8 cellular contexts compared by ENCODE assay signal in genomic region chr9:16133556-16134227, GRCh38.
DNase-seq lines count a peak whose midpoint lies in the region; ATAC-seq, FAIRE-seq and TF ChIP-seq lines count a peak whose summit lies in the region.

No MANE protein-coding gene starts in this region.

- H2AFZ ChIP-seq in neural cell (ENCODE audit: low read depth, low read length), result no peak overlapping the region

- H3K9me3 ChIP-seq in neural cell (ENCODE audit: low read length), result peaks cover 5% of the 10 kb centered on the region

- H3K36me3 ChIP-seq in neural cell (ENCODE audit: insufficient read depth, low read length), result no peaks in the 10 kb centered on the region

- H3K27ac ChIP-seq in neural cell (ENCODE audit: low read length), result no peak overlapping the region

- H4K20me1 ChIP-seq in neural cell (ENCODE audit: insufficient read depth), result no peaks in the 10 kb centered on the region

- TF ChIP-seq CTCF in neural cell (IDR thresholded peaks at IDR 0.05; ENCODE audit: poor library complexity, severe bottlenecking), result peak; percentile 28

- TF ChIP-seq EP300 in neural cell (conservative IDR thresholded peaks at IDR 0.05; ENCODE audit: poor library complexity, severe bottlenecking), result no peak

- no peak overlapping the region for H3K4me3 ChIP-seq in neural cell (ENCODE audit: low read length)

- ATAC-seq in GM21526 (IDR thresholded peaks at IDR 0.05; ENCODE audit: low FRiP score, unreplicated experiment), result peak; percentile 78
- peak; percentile 82 for ATAC-seq in esophagus mucosa
- ATAC-seq in stimulated activated effector memory CD8-positive, alpha-beta T cell treated with anti-CD3 and anti-CD28 coated beads, Interleukin-12 subunit alpha, Interleukin-12 subunit beta, amount 100 ng/mL, for 72 hours, result no peak

- H3K27me3 Mint-ChIP-seq in activated naive CD4-positive, alpha-beta T cell treated with anti-CD3 and anti-CD28 coated beads, Interleukin-2, amount 10 ng/mL, durations not matched to agents 7 days and 5 days, result no peaks in the 10 kb centered on the region

- H3K9me3 Mint-ChIP-seq in activated naive CD4-positive, alpha-beta T cell treated with anti-CD3 and anti-CD28 coated beads, Interleukin-2, amount 10 ng/mL, durations not matched to agents 7 days and 5 days, result no peaks in the 10 kb centered on the region
- peaks cover 7% of the 10 kb centered on the region for H3K9me3 Mint-ChIP-seq in stimulated activated effector memory CD8-positive, alpha-beta T cell treated with anti-CD3 and anti-CD28 coated beads, Interleukin-12 subunit alpha, Interleukin-12 subunit beta, amount 100 ng/mL, for 72 hours

- peak; percentile 27 for DNase-seq in activated naive CD4-positive, alpha-beta T cell treated with anti-CD3 and anti-CD28 coated beads, Interleukin-2, amount 10 ng/mL, durations not matched to agents 7 days and 5 days
- DNase-seq in activated naive CD4-positive, alpha-beta T cell (lab: John Stamatoyannopoulos, UW), result no peak
- DNase-seq in HPDE6-E6E7 (ENCODE audit: extremely low spot score) (peak; percentile 80), RCC 7860 (ENCODE audit: low spot score) (peak; percentile 86)
- no peak for DNase-seq in stimulated activated effector memory CD8-positive, alpha-beta T cell treated with anti-CD3 and anti-CD28 coated beads, Interleukin-12 subunit alpha, Interleukin-12 subunit beta, amount 100 ng/mL, for 72 hours (ENCODE audit: low spot score in 2 of 2)

- no peak overlapping the region for H3K4me2 ChIP-seq in neural cell (ENCODE audit: low read length)

- no peaks in the 10 kb centered on the region for H3F3A ChIP-seq in neural cell (ENCODE audit: insufficient read depth, low read length, poor library complexity, severe bottlenecking)

- H3K4me3 Mint-ChIP-seq in activated naive CD4-positive, alpha-beta T cell treated with anti-CD3 and anti-CD28 coated beads, Interleukin-2, amount 10 ng/mL, durations not matched to agents 7 days and 5 days, result no peak overlapping the region
- H3K4me3 Mint-ChIP-seq in stimulated activated effector memory CD8-positive, alpha-beta T cell treated with anti-CD3 and anti-CD28 coated beads, Interleukin-12 subunit alpha, Interleukin-12 subunit beta, amount 100 ng/mL, for 72 hours, result no peak overlapping the region

- H3K4me1 Mint-ChIP-seq in activated naive CD4-positive, alpha-beta T cell treated with anti-CD3 and anti-CD28 coated beads, Interleukin-2, amount 10 ng/mL, durations not matched to agents 7 days and 5 days, result no peaks in the 10 kb centered on the region
- H3K4me1 Mint-ChIP-seq in stimulated activated effector memory CD8-positive, alpha-beta T cell treated with anti-CD3 and anti-CD28 coated beads, Interleukin-12 subunit alpha, Interleukin-12 subunit beta, amount 100 ng/mL, for 72 hours, result no peaks in the 10 kb centered on the region

- CTCF ChIA-PET in activated naive CD4-positive, alpha-beta T cell treated with anti-CD3 and anti-CD28 coated beads, Interleukin-2, amount 10 ng/mL, durations not matched to agents 7 days and 5 days (lab: Charles Lee), result interaction anchor here (0.6 to 3.3 kb wide), 11 partner anchors 11 to 1567 kb away, joined by 3 to 23 read pairs (median 3); no protein-coding TSS in a partner anchor

- no peaks in the 10 kb centered on the region for H3K9me2 ChIP-seq in neural cell (ENCODE audit: insufficient read depth, low read length)

- no peak for TF ChIP-seq RAD21 in neural cell (conservative IDR thresholded peaks at IDR 0.05)

- peak; percentile 87 for FAIRE-seq in RCC 7860 (lab: Jason Lieb, UNC)

- H3K27me3 ChIP-seq in neural cell (ENCODE audit: insufficient read depth, low read depth, low read length), result no peaks in the 10 kb centered on the region

- H3K36me3 Mint-ChIP-seq in activated naive CD4-positive, alpha-beta T cell treated with anti-CD3 and anti-CD28 coated beads, Interleukin-2, amount 10 ng/mL, durations not matched to agents 7 days and 5 days, result no peaks in the 10 kb centered on the region
- H3K36me3 Mint-ChIP-seq in stimulated activated effector memory CD8-positive, alpha-beta T cell treated with anti-CD3 and anti-CD28 coated beads, Interleukin-12 subunit alpha, Interleukin-12 subunit beta, amount 100 ng/mL, for 72 hours, result no peaks in the 10 kb centered on the region

- H3K79me2 ChIP-seq in neural cell (replicated peaks; ENCODE audit: insufficient read depth, low read length), result no peaks in the 10 kb centered on the region

- H3K9ac ChIP-seq in neural cell (ENCODE audit: low read length), result no peak overlapping the region

- H3K27ac Mint-ChIP-seq in activated naive CD4-positive, alpha-beta T cell treated with anti-CD3 and anti-CD28 coated beads, Interleukin-2, amount 10 ng/mL, durations not matched to agents 7 days and 5 days, result no peak overlapping the region
- H3K27ac Mint-ChIP-seq in stimulated activated effector memory CD8-positive, alpha-beta T cell treated with anti-CD3 and anti-CD28 coated beads, Interleukin-12 subunit alpha, Interleukin-12 subunit beta, amount 100 ng/mL, for 72 hours, result no peak overlapping the region

TF ChIP-seq in neural cell, 6 proteins besides CTCF, POLR2A, EP300 and RAD21:
- no peak for TF ChIP-seq SMC3 (conservative IDR thresholded peaks at IDR 0.05; ENCODE audit: poor library complexity)
- no peak for TF ChIP-seq EZH2 (IDR thresholded peaks at IDR 0.05; ENCODE audit: borderline replicate concordance, insufficient read depth, low read length, poor library complexity, severe bottlenecking)
- TF ChIP-seq TAF1 (IDR thresholded peaks at IDR 0.05; ENCODE audit: low read depth), result no peak
- TF ChIP-seq, protein P1, sequence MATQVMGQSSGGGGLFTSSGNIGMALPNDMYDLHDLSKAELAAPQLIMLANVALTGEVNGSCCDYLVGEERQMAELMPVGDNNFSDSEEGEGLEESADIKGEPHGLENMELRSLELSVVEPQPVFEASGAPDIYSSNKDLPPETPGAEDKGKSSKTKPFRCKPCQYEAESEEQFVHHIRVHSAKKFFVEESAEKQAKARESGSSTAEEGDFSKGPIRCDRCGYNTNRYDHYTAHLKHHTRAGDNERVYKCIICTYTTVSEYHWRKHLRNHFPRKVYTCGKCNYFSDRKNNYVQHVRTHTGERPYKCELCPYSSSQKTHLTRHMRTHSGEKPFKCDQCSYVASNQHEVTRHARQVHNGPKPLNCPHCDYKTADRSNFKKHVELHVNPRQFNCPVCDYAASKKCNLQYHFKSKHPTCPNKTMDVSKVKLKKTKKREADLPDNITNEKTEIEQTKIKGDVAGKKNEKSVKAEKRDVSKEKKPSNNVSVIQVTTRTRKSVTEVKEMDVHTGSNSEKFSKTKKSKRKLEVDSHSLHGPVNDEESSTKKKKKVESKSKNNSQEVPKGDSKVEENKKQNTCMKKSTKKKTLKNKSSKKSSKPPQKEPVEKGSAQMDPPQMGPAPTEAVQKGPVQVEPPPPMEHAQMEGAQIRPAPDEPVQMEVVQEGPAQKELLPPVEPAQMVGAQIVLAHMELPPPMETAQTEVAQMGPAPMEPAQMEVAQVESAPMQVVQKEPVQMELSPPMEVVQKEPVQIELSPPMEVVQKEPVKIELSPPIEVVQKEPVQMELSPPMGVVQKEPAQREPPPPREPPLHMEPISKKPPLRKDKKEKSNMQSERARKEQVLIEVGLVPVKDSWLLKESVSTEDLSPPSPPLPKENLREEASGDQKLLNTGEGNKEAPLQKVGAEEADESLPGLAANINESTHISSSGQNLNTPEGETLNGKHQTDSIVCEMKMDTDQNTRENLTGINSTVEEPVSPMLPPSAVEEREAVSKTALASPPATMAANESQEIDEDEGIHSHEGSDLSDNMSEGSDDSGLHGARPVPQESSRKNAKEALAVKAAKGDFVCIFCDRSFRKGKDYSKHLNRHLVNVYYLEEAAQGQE (IDR thresholded peaks at IDR 0.05; ENCODE audit: borderline replicate concordance), result no peak

Comparison
In these comparisons a context has a peak if more than half of its experiments do, and no peak if none do; other contexts are left out.
1. DNase-seq: peak in activated naive CD4-positive, alpha-beta T cell treated with anti-CD3 and anti-CD28 coated beads, Interleukin-2, amount 10 ng/mL, durations not matched to agents 7 days and 5 days (single experiment), HPDE6-E6E7 (single experiment) and RCC 7860 (single experiment); none in activated naive CD4-positive, alpha-beta T cell (0 of 4) and stimulated activated effector memory CD8-positive, alpha-beta T cell treated with anti-CD3 and anti-CD28 coated beads, Interleukin-12 subunit alpha, Interleukin-12 subunit beta, amount 100 ng/mL, for 72 hours (0 of 2).